Comparison of ENCODE assay signal across 1 cellular context in genomic region chr6:44969446-44970175, GRCh38.
TF ChIP-seq lines count a peak whose summit lies in the region.

No MANE protein-coding gene starts in this region.

TF ChIP-seq in endothelial cell of umbilical vein, 7 proteins besides CTCF, POLR2A, EP300 and RAD21:
- TF ChIP-seq MYC (IDR thresholded peaks at IDR 0.05; ENCODE audit: low read depth, low read length) (no peak), MAX (IDR thresholded peaks at IDR 0.05; ENCODE audit: insufficient read depth, insufficient read length) (no peak), POLR2AphosphoS5 (IDR thresholded peaks at IDR 0.05; ENCODE audit: insufficient read depth, low read depth, low read length) (no peak), EZH2 (IDR thresholded peaks at IDR 0.05; ENCODE audit: borderline replicate concordance, low read depth, low read length, severe bottlenecking) (no peak), JUN (IDR thresholded peaks at IDR 0.05; ENCODE audit: borderline replicate concordance, insufficient read depth, insufficient read length, low read depth) (no peak), GATA2 (IDR thresholded peaks at IDR 0.05; ENCODE audit: insufficient read depth, insufficient read length, low read depth, low read length) (no peak), FOS (IDR thresholded peaks at IDR 0.05; ENCODE audit: borderline replicate concordance, insufficient read depth, low read length) (no peak)
